In genomic region chr16:4461250-4462085, GRCh38 we compare ENCODE assay signal across 1 cellular context.
TF ChIP-seq lines count a peak whose summit lies in the region.

No MANE protein-coding gene starts in this region.

TF ChIP-seq in K562, 482 proteins besides CTCF, POLR2A, EP300 and RAD21 (continued from another document):
- TF ChIP-seq MNT (conservative IDR thresholded peaks at IDR 0.05) (peak in 1 of 2 experiments; percentile 35; a peak in 1 of 4 replicates), ZNF449 (CRISPR knock-in tag; IDR thresholded peaks at IDR 0.05) (no peak), POLR2G (IDR thresholded peaks at IDR 0.05; ENCODE audit: low read depth, low read length) (peak; percentile 66), FOS (IDR thresholded peaks at IDR 0.05; ENCODE audit: extremely low read depth, insufficient read length) (no peak), BCLAF1 (IDR thresholded peaks at IDR 0.05; ENCODE audit: borderline replicate concordance in 1 of 2, control insufficient read depth in 1 of 2, low read depth in 2 of 2, low read length in 1 of 2) (peak in 1 of 2 experiments; percentile 79; a peak in 1 of 4 replicates), TCF3 (CRISPR knock-in tag; IDR thresholded peaks at IDR 0.05) (no peak), MBD2 (IDR thresholded peaks at IDR 0.05; ENCODE audit: borderline replicate concordance, low read depth) (peak; percentile 87), MAFF (IDR thresholded peaks at IDR 0.05; ENCODE audit: low read length) (0 out of 2 replicates have a peak, but pooled peaks have one; percentile 12), ZC3H4 (CRISPR knock-in tag; IDR thresholded peaks at IDR 0.05; ENCODE audit: borderline replicate concordance) (no peak)
